ENCODE assay signal across 12 cellular contexts in genomic region chr5:160469156-160470144, GRCh38. TPM values are rescaled to one million over a fixed set of nuclear protein-coding genes. Genes with fewer than 3 reads are reported as not detected.
DNase-seq lines count a peak whose midpoint lies in the region; ATAC-seq, FAIRE-seq and TF ChIP-seq lines count a peak whose summit lies in the region.
"Had no signal": no experiment of that assay in that cellular context is flagged by ENCODE, and none has a peak within 500 bp of the region (broad histone marks: within the 10 kb centered on the region; RNA-seq: fewer than 3 reads in every experiment).

No MANE protein-coding gene starts in this region.

- H3K4me3 ChIP-seq in HepG2 (replicated peaks in 1 of 3; ENCODE audit: insufficient read depth in 1 of 3, low read depth in 2 of 3, low read length in 3 of 3) (peak overlapping the region; percentile 75 to 85 (median 81)), right lobe of liver (peak overlapping the region in 1 of 3 donors; percentile 3), fibroblast of villous mesenchyme (ENCODE audit: low read depth, low read length) (peak overlapping the region; percentile 8), upper lobe of right lung (peak overlapping the region; percentile 23)

- H3K27ac ChIP-seq in HepG2 (ENCODE audit: extremely low read length, insufficient read depth, low read length) (peak overlapping the region; percentile 36), right lobe of liver (no peak overlapping the region), upper lobe of right lung (no peak overlapping the region)

- H3K27me3 ChIP-seq in HepG2 (ENCODE audit: control insufficient read depth in 1 of 2, insufficient read depth in 2 of 2, low read length in 2 of 2) (no peaks in the 10 kb centered on the region; a peak in 1 of 5 replicates), right lobe of liver (no peaks in the 10 kb centered on the region), upper lobe of right lung (no peaks in the 10 kb centered on the region)

- FAIRE-seq in HepG2 (lab: Jason Lieb, UNC) (no peak), HTR-8/SVneo (lab: Jason Lieb, UNC) (no peak)
- FAIRE-seq: H54 had no signal

- H3K9me3 ChIP-seq in HepG2 (ENCODE audit: low read length) (no peaks in the 10 kb centered on the region), right lobe of liver (no peaks in the 10 kb centered on the region), upper lobe of right lung (no peaks in the 10 kb centered on the region)

- ATAC-seq in HepG2: no peak
- ATAC-seq in right lobe of liver: no peak
- no peak for ATAC-seq in upper lobe of right lung
- no peak for ATAC-seq in HG03439 (IDR thresholded peaks at IDR 0.05; ENCODE audit: unreplicated experiment)

- peaks cover 64% of the 10 kb centered on the region for H3K79me2 ChIP-seq in HepG2 (ENCODE audit: insufficient read depth, low read length)

- H3K4me1 ChIP-seq in HepG2 (ENCODE audit: insufficient read depth, low read length) (peaks cover 85% of the 10 kb centered on the region), right lobe of liver (peaks cover 0 to 17% (median 7%) of the 10 kb centered on the region in 4 donors), upper lobe of right lung (peaks cover 37% of the 10 kb centered on the region)

- no peak for TF ChIP-seq POLR2A in HepG2 (IDR thresholded peaks at IDR 0.05; ENCODE audit: insufficient read depth in 1 of 2, low read depth in 2 of 2, low read length in 2 of 2)
- no peak for TF ChIP-seq POLR2A in right lobe of liver (IDR thresholded peaks at IDR 0.05)

- TF ChIP-seq RAD21 in HepG2 (CRISPR knock-in tag; IDR thresholded peaks at IDR 0.05): no peak

- in situ Hi-C loops in HepG2 (cut with HindIII; ENCODE audit: extremely low pct_ligation_motif_present, low pct_unique_long_range_greater_than_20kb) (no loop called here), SK-MEL-5 (cut with HindIII; ENCODE audit: low pct_unique_long_range_greater_than_20kb, low sequenced_read_pairs) (no loop called here)

- H3K4me2 ChIP-seq in HepG2 (ENCODE audit: low read depth, low read length): peak overlapping the region; percentile 80

- H3K9ac ChIP-seq in HepG2 (ENCODE audit: insufficient read depth, low read depth, low read length): peak overlapping the region; percentile 75

- CTCF ChIA-PET in HepG2 (lab: Yijun Ruan, JAX; ENCODE audit: low intra/inter-chr PET ratio, low total read pairs): no interaction called here

- H2AFZ ChIP-seq in HepG2 (ENCODE audit: low read length): no peak overlapping the region

- no peak for TF ChIP-seq CTCF in HepG2 (CRISPR knock-in tag; IDR thresholded peaks at IDR 0.05)
- no peak for TF ChIP-seq CTCF in right lobe of liver (IDR thresholded peaks at IDR 0.05)
- no peak for TF ChIP-seq CTCF in fibroblast of villous mesenchyme (IDR thresholded peaks at IDR 0.05; ENCODE audit: insufficient read depth, low read depth, low read length)
- no peak for TF ChIP-seq CTCF in upper lobe of right lung (IDR thresholded peaks at IDR 0.05)

- H3K36me3 ChIP-seq in HepG2 (replicated peaks in 1 of 2; ENCODE audit: control insufficient read depth in 1 of 2, insufficient read depth in 2 of 2, low read length in 2 of 2) (no peaks in the 10 kb centered on the region), right lobe of liver (no peaks in the 10 kb centered on the region), upper lobe of right lung (no peaks in the 10 kb centered on the region)

- DNase-seq in HepG2 (ENCODE audit: low spot score): no peak
- DNase-seq in right lobe of liver: no peak
- peak; percentile 91 for DNase-seq in SK-MEL-5 (ENCODE audit: low read depth, low spot score)
- DNase-seq in fibroblast of villous mesenchyme (ENCODE audit: low read depth): no peak
- DNase-seq in upper lobe of right lung: no peak
- DNase-seq in NCI-H510A treated with DMSO at 0.1 percent for 48 hours (lab: John Stamatoyannopoulos, UW): no peak
- DNase-seq in HTR-8/SVneo (ENCODE audit: insufficient read length, low spot score): no peak
- DNase-seq: activated CD4-positive, alpha-beta T cell treated with anti-CD3 and anti-CD28 coated beads, Interleukin-2, amount 50 U/mL, for 48 hours; head of caudate nucleus; NCI-H187 treated with DMSO at 0.1 percent for 48 hours had no signal

- WGBS in HepG2 (ENCODE audit: low lambda C conversion rate): 35% methylated on average over 20 of the region's 20 CpGs
- 81% methylated on average over 17 of the region's 20 CpGs for whole genome bisulfite sequencing in right lobe of liver (ENCODE audit: insufficient coverage, low coverage, low lambda C conversion rate, missing lambda C conversion rate)

- POLR2A ChIA-PET in HepG2 (lab: Yijun Ruan, JAX): interaction anchor here (1.0 kb wide), 1 partner anchor 8 kb away, joined by 3 read pairs; no protein-coding TSS in a partner anchor

- intact Hi-C loops in HepG2 (cut with micrococcal nuclease; ENCODE audit: unreplicated experiment): loop anchor here (10.0 kb wide), 1 partner anchor 415 kb away; no protein-coding TSS in a partner anchor
- intact Hi-C loops in right lobe of liver (cut with DNase I): no loop called here
- intact Hi-C loops in upper lobe of right lung (cut with DNase I): no loop called here

- BruUV-seq in HepG2 (replicated peaks; lab: Mats Ljungman, UMichigan): no TSS peak

- TF ChIP-seq EP300 in HepG2 (IDR thresholded peaks at IDR 0.05; ENCODE audit: low read depth in 2 of 2, low read length in 2 of 2): no peak
- no peak for TF ChIP-seq EP300 in HepG2 (CRISPR knock-in tag; IDR thresholded peaks at IDR 0.05; ENCODE audit: borderline replicate concordance)

- H4K20me1 ChIP-seq in HepG2 (ENCODE audit: insufficient read depth, low read length): no peaks in the 10 kb centered on the region

RNA-seq across cellular contexts. Expression of gene PTTG1, which starts 47.8 kb away (rescaled TPM):
- 161 and 206 TPM in 2 replicates for total RNA-seq in HepG2 (2016; rRNA removed; fragmentation: Illumina TruSeq; extraction: Trizol)
- 61.6 and 66.4 TPM in 2 replicates for total RNA-seq in HepG2 (2016; cell fraction: cytosol; rRNA removed; fragmentation: Illumina TruSeq; extraction: Trizol; ENCODE audit: low read depth)
- total RNA-seq in HepG2 (2016; cell fraction: insoluble cytoplasmic fraction; rRNA removed; fragmentation: Illumina TruSeq; extraction: Trizol): 157 and 223 TPM in 2 replicates
- total RNA-seq in HepG2 (2016; cell fraction: membrane; rRNA removed; fragmentation: Illumina TruSeq; extraction: Trizol): 67.0 and 69.1 TPM in 2 replicates
- 66.0 and 73.6 TPM in 2 replicates for total RNA-seq in HepG2 (2016; cell fraction: nucleus; rRNA removed; fragmentation: Illumina TruSeq; extraction: Trizol)
- 53.0 and 102 TPM in 2 replicates for polyA plus RNA-seq in HepG2 (2011; rRNA removed)
- polyA plus RNA-seq in HepG2 (2011; cell fraction: cytosol; rRNA removed): 166 and 211 TPM in 2 replicates
- polyA plus RNA-seq in HepG2 (2011; cell fraction: nucleus; rRNA removed): 50.7 and 64.1 TPM in 2 replicates
- 42.2 and 101 TPM in 2 replicates for polyA plus RNA-seq in HepG2 (2012)
- 50.9 and 58.2 TPM in 2 replicates for polyA plus RNA-seq in HepG2 (2016; cell fraction: cytosol; fragmentation: Illumina TruSeq; extraction: Trizol; ENCODE audit: low read depth)
- polyA plus RNA-seq in HepG2 (2016; cell fraction: insoluble cytoplasmic fraction; fragmentation: Illumina TruSeq; extraction: Trizol; ENCODE audit: low read depth): 204 and 208 TPM in 2 replicates
- polyA plus RNA-seq in HepG2 (2016; cell fraction: membrane; fragmentation: Illumina TruSeq; extraction: Trizol; ENCODE audit: low read depth): 60.1 and 60.7 TPM in 2 replicates
- 84.3 and 91.2 TPM in 2 replicates for polyA plus RNA-seq in HepG2 (2016; cell fraction: nucleus; fragmentation: Illumina TruSeq; extraction: Trizol; ENCODE audit: insufficient read depth, low read depth)
- 40.6 and 146 TPM in 2 replicates for polyA minus RNA-seq in HepG2 (2011; rRNA and poly(A)+ RNA removed; ENCODE audit: low replicate concordance)
- 17.1 and 33.2 TPM in 2 replicates for polyA minus RNA-seq in HepG2 (2011; cell fraction: cytosol; rRNA and poly(A)+ RNA removed)
- polyA minus RNA-seq in HepG2 (2011; cell fraction: nucleus; rRNA and poly(A)+ RNA removed): 21.5 and 33.3 TPM in 2 replicates
- 1 to 10 TPM in 3 of 6 experiments, under 1 TPM in 3; 0.51 to 5.9 (median 2.6) TPM for total RNA-seq in right lobe of liver
- 238 and 294 TPM in 2 replicates for total RNA-seq in SK-MEL-5 (2014; rRNA removed; shearing (Covaris generic))
- 277 and 486 TPM in 2 replicates for polyA plus RNA-seq in SK-MEL-5 (2015; cell fraction: cytosol; rRNA removed)
- 132 and 221 TPM in 2 replicates for polyA plus RNA-seq in SK-MEL-5 (2015; cell fraction: nucleus; rRNA removed)
- 158 and 180 TPM in 2 replicates for total RNA-seq in fibroblast of villous mesenchyme
- 5.6 TPM for total RNA-seq in upper lobe of right lung

RNA-seq across cellular contexts. Expression of gene SLU7, which starts 50.6 kb away (rescaled TPM):
- total RNA-seq in HepG2 (2016; rRNA removed; fragmentation: Illumina TruSeq; extraction: Trizol): 39.2 and 52.6 TPM in 2 replicates
- total RNA-seq in HepG2 (2016; cell fraction: cytosol; rRNA removed; fragmentation: Illumina TruSeq; extraction: Trizol; ENCODE audit: low read depth): 5.4 and 6.3 TPM in 2 replicates
- 37.1 and 52.6 TPM in 2 replicates for total RNA-seq in HepG2 (2016; cell fraction: insoluble cytoplasmic fraction; rRNA removed; fragmentation: Illumina TruSeq; extraction: Trizol)
- total RNA-seq in HepG2 (2016; cell fraction: membrane; rRNA removed; fragmentation: Illumina TruSeq; extraction: Trizol): 12.2 and 13.1 TPM in 2 replicates
- 23.3 and 25.9 TPM in 2 replicates for total RNA-seq in HepG2 (2016; cell fraction: nucleus; rRNA removed; fragmentation: Illumina TruSeq; extraction: Trizol)
- 13.6 and 24.0 TPM in 2 replicates for polyA plus RNA-seq in HepG2 (2011; rRNA removed)
- polyA plus RNA-seq in HepG2 (2011; cell fraction: cytosol; rRNA removed): 10.5 and 14.8 TPM in 2 replicates
- polyA plus RNA-seq in HepG2 (2011; cell fraction: nucleus; rRNA removed): 8.8 and 11.4 TPM in 2 replicates
- polyA plus RNA-seq in HepG2 (2012): 36.7 and 47.7 TPM in 2 replicates
- polyA plus RNA-seq in HepG2 (2016; cell fraction: cytosol; fragmentation: Illumina TruSeq; extraction: Trizol; ENCODE audit: low read depth): 3.8 and 3.9 TPM in 2 replicates
- 41.9 and 42.0 TPM in 2 replicates for polyA plus RNA-seq in HepG2 (2016; cell fraction: insoluble cytoplasmic fraction; fragmentation: Illumina TruSeq; extraction: Trizol; ENCODE audit: low read depth)
- polyA plus RNA-seq in HepG2 (2016; cell fraction: membrane; fragmentation: Illumina TruSeq; extraction: Trizol; ENCODE audit: low read depth): 4.5 and 5.5 TPM in 2 replicates
- polyA plus RNA-seq in HepG2 (2016; cell fraction: nucleus; fragmentation: Illumina TruSeq; extraction: Trizol; ENCODE audit: insufficient read depth, low read depth): 29.1 and 31.2 TPM in 2 replicates
- polyA minus RNA-seq in HepG2 (2011; rRNA and poly(A)+ RNA removed; ENCODE audit: low replicate concordance): 3.7 and 8.6 TPM in 2 replicates
- 7.6 and 13.9 TPM in 2 replicates for polyA minus RNA-seq in HepG2 (2011; cell fraction: cytosol; rRNA and poly(A)+ RNA removed)
- 25.4 and 32.6 TPM in 2 replicates for polyA minus RNA-seq in HepG2 (2011; cell fraction: nucleus; rRNA and poly(A)+ RNA removed)
- 10 to 100 TPM; 11.6 to 19.4 (median 17.0) TPM for total RNA-seq in right lobe of liver
- 66.9 and 70.7 TPM in 2 replicates for total RNA-seq in SK-MEL-5 (2014; rRNA removed; shearing (Covaris generic))
- polyA plus RNA-seq in SK-MEL-5 (2015; cell fraction: cytosol; rRNA removed): 59.7 and 70.1 TPM in 2 replicates
- 32.4 and 33.6 TPM in 2 replicates for polyA plus RNA-seq in SK-MEL-5 (2015; cell fraction: nucleus; rRNA removed)
- total RNA-seq in fibroblast of villous mesenchyme: 39.0 and 48.4 TPM in 2 replicates
- total RNA-seq in upper lobe of right lung: 49.2 TPM
